ENCODE assay signal across 24 cellular contexts in the genomic region with DNA sequence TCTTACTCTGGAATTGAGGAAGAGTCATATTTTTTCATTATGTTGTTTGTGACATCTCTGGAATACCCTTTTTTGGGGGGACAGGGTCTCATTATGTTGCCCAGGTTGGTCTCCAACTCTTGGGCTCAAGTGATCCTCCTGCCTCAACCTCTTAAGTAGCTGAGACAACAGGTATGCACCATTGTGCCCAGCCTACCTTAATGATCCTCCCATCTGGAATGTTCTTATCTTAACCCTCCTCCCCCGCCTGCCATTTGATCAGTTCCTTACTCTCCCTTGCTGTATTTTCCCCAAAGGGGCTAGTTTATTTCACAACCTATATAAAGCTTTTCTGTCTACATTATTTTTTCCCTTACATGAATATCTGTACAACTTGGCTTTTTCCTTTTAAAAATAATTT.
"Had no signal": no experiment of that assay in that cellular context is flagged by ENCODE, and none has a peak within 500 bp of the region (broad histone marks: within the 10 kb centered on the region; RNA-seq: fewer than 3 reads in every experiment).

No MANE protein-coding gene starts in this region.

- H3K4me2 ChIP-seq: smooth muscle cell had no signal

- H3K27ac Mint-ChIP-seq: activated CD4-positive, alpha-beta memory T cell treated with anti-CD3 and anti-CD28 coated beads, Interleukin-2, amount 10 ng/mL, durations not matched to agents 7 days and 5 days; activated CD4-positive, alpha-beta T cell treated with anti-CD3 and anti-CD28 coated beads, Interleukin-2, amount 10 ng/mL, durations not matched to agents 24 days and 14 days; activated naive CD4-positive, alpha-beta T cell treated with anti-CD3 and anti-CD28 coated beads, Interleukin-2, amount 50 U/mL, for 24 hours; memory B cell; naive thymus-derived CD4-positive, alpha-beta T cell; stimulated activated naive B cell treated with anti-CD40 and anti-IgM and Interleukin-4, amounts not matched to agents 10 μg/mL and 1 μg/mL and 100 μg/mL, for 72 hours; T-helper 2 cell treated with Interferon-gamma antibody and Interleukin-4, amounts not matched to agents 5 μg/mL and 100 μg/mL, for 36 hours had no signal

- H3K4me3 Mint-ChIP-seq: activated CD4-positive, alpha-beta memory T cell treated with anti-CD3 and anti-CD28 coated beads, Interleukin-2, amount 10 ng/mL, durations not matched to agents 7 days and 5 days; activated CD4-positive, alpha-beta T cell treated with anti-CD3 and anti-CD28 coated beads, Interleukin-2, amount 10 ng/mL, durations not matched to agents 24 days and 14 days; activated naive CD4-positive, alpha-beta T cell treated with anti-CD3 and anti-CD28 coated beads, Interleukin-2, amount 50 U/mL, for 24 hours; memory B cell; naive thymus-derived CD4-positive, alpha-beta T cell; neural crest cell; stimulated activated naive B cell treated with anti-CD40 and anti-IgM and Interleukin-4, amounts not matched to agents 10 μg/mL and 1 μg/mL and 100 μg/mL, for 72 hours; T-helper 2 cell treated with Interferon-gamma antibody and Interleukin-4, amounts not matched to agents 5 μg/mL and 100 μg/mL, for 36 hours had no signal

- H3K36me3 Mint-ChIP-seq: activated naive CD4-positive, alpha-beta T cell treated with anti-CD3 and anti-CD28 coated beads, Interleukin-2, amount 50 U/mL, for 24 hours; memory B cell; stimulated activated naive B cell treated with anti-CD40 and anti-IgM and Interleukin-4, amounts not matched to agents 10 μg/mL and 1 μg/mL and 100 μg/mL, for 72 hours had no signal

- H3K27me3 Mint-ChIP-seq: activated CD4-positive, alpha-beta memory T cell treated with anti-CD3 and anti-CD28 coated beads, Interleukin-2, amount 10 ng/mL, durations not matched to agents 7 days and 5 days; activated CD4-positive, alpha-beta T cell treated with anti-CD3 and anti-CD28 coated beads, Interleukin-2, amount 10 ng/mL, durations not matched to agents 24 days and 14 days; activated naive CD4-positive, alpha-beta T cell treated with anti-CD3 and anti-CD28 coated beads, Interleukin-2, amount 50 U/mL, for 24 hours; memory B cell; naive thymus-derived CD4-positive, alpha-beta T cell; stimulated activated naive B cell treated with anti-CD40 and anti-IgM and Interleukin-4, amounts not matched to agents 10 μg/mL and 1 μg/mL and 100 μg/mL, for 72 hours had no signal

- H3K4me1 Mint-ChIP-seq: activated CD4-positive, alpha-beta memory T cell treated with anti-CD3 and anti-CD28 coated beads, Interleukin-2, amount 10 ng/mL, durations not matched to agents 7 days and 5 days; activated CD4-positive, alpha-beta T cell treated with anti-CD3 and anti-CD28 coated beads, Interleukin-2, amount 10 ng/mL, durations not matched to agents 24 days and 14 days; activated naive CD4-positive, alpha-beta T cell treated with anti-CD3 and anti-CD28 coated beads, Interleukin-2, amount 50 U/mL, for 24 hours; memory B cell; naive thymus-derived CD4-positive, alpha-beta T cell; neural crest cell; stimulated activated naive B cell treated with anti-CD40 and anti-IgM and Interleukin-4, amounts not matched to agents 10 μg/mL and 1 μg/mL and 100 μg/mL, for 72 hours had no signal

- H3K4me3 ChIP-seq: body of pancreas, esophagus squamous epithelium, gastrocnemius medialis, smooth muscle cell, uterus had no signal

- H3K4me1 ChIP-seq: body of pancreas, esophagus squamous epithelium, gastrocnemius medialis, uterus had no signal

- H3K9me3 Mint-ChIP-seq: activated CD4-positive, alpha-beta memory T cell treated with anti-CD3 and anti-CD28 coated beads, Interleukin-2, amount 10 ng/mL, durations not matched to agents 7 days and 5 days; activated CD4-positive, alpha-beta T cell treated with anti-CD3 and anti-CD28 coated beads, Interleukin-2, amount 10 ng/mL, durations not matched to agents 24 days and 14 days; activated naive CD4-positive, alpha-beta T cell treated with anti-CD3 and anti-CD28 coated beads, Interleukin-2, amount 50 U/mL, for 24 hours; neural crest cell had no signal

- H3K9me3 ChIP-seq: body of pancreas, esophagus squamous epithelium, gastrocnemius medialis, uterus had no signal

- H3K27me3 ChIP-seq: body of pancreas, esophagus squamous epithelium, gastrocnemius medialis, uterus had no signal

- H3K27ac ChIP-seq: body of pancreas, esophagus squamous epithelium, gastrocnemius medialis, uterus, VCaP had no signal

- H3K36me3 ChIP-seq: esophagus squamous epithelium, gastrocnemius medialis, uterus had no signal

- DNase-seq: activated CD4-positive, alpha-beta memory T cell treated with anti-CD3 and anti-CD28 coated beads, Interleukin-2, amount 10 ng/mL, durations not matched to agents 7 days and 5 days; activated CD4-positive, alpha-beta T cell treated with anti-CD3 and anti-CD28 coated beads, Interleukin-2, amount 10 ng/mL, durations not matched to agents 24 days and 14 days; activated gamma-delta T cell; activated T-cell treated with anti-CD3 and anti-CD28 coated beads for 4 hours; anterior cingulate cortex; body of pancreas; central memory CD4-positive, alpha-beta T cell; effector CD8-positive, alpha-beta T cell; esophagus squamous epithelium; gastrocnemius medialis; hippocampal formation; naive thymus-derived CD4-positive, alpha-beta T cell; posterior cingulate gyrus; stimulated activated CD4-positive, alpha-beta T cell treated with anti-CD3 and anti-CD28 coated beads, Interleukin-2, amount 100 ng/mL, for 48 hours; stimulated activated CD8-positive, alpha-beta memory T cell treated with anti-CD3 and anti-CD28 coated beads, Interleukin-4, amount 100 ng/mL, for 48 hours; stimulated activated naive B cell treated with anti-CD40 and anti-IgM and Interleukin-4, amounts not matched to agents 10 μg/mL and 1 μg/mL and 100 μg/mL, for 72 hours; trophoblast cell; uterus had no signal
